ENCODE assay signal across 26 cellular contexts in genomic region chr3:138940446-138940845, GRCh38. TPM values are rescaled to one million over a fixed set of nuclear protein-coding genes. Genes with fewer than 3 reads are reported as not detected.
"Had no signal": no experiment of that assay in that cellular context is flagged by ENCODE, and none has a peak within 500 bp of the region (broad histone marks: within the 10 kb centered on the region; RNA-seq: fewer than 3 reads in every experiment).

No MANE protein-coding gene starts in this region.

- FAIRE-seq: islet of Langerhans had no signal

- H3K9me3 ChIP-seq: esophagus squamous epithelium, heart left ventricle, mucosa of descending colon, neutrophil, right lobe of liver, spleen, tibial artery, upper lobe of right lung, vagina had no signal

- H3K36me3 Mint-ChIP-seq: stimulated activated memory B cell treated with anti-CD40 and anti-IgM and Interleukin-4, amounts not matched to agents 10 μg/mL and 1 μg/mL and 100 μg/mL, for 72 hours had no signal

- DNase-seq: effector memory CD8-positive, alpha-beta T cell; esophagus squamous epithelium; foreskin melanocyte; heart left ventricle; hippocampal formation; mammary epithelial cell; mucosa of descending colon; naive thymus-derived CD8-positive, alpha-beta T cell; right lobe of liver; spleen; stimulated activated CD4-positive, alpha-beta T cell treated with anti-CD3 and anti-CD28 coated beads, Interleukin-15, amount 100 ng/mL, for 24 hours; stimulated activated CD4-positive, alpha-beta T cell treated with anti-CD3 and anti-CD28 coated beads, Interleukin-1b, Interleukin-23, amount 100 ng/mL, for 48 hours; stimulated activated CD4-positive, alpha-beta T cell treated with anti-CD3 and anti-CD28 coated beads, Interleukin-4, amount 100 ng/mL, for 24 hours; upper lobe of right lung had no signal

- H3K27ac Mint-ChIP-seq: effector memory CD8-positive, alpha-beta T cell; naive thymus-derived CD8-positive, alpha-beta T cell; progenitor cell of endocrine pancreas; stimulated activated memory B cell treated with anti-CD40 and anti-IgM and Interleukin-4, amounts not matched to agents 10 μg/mL and 1 μg/mL and 100 μg/mL, for 72 hours; stimulated activated naive CD8-positive, alpha-beta T cell treated with anti-CD3 and anti-CD28 coated beads, Interleukin-15, Interleukin-2, amounts not matched to agents 100 ng/mL and 50 ng/mL, for 24 hours had no signal

- H3K27ac ChIP-seq: esophagus squamous epithelium, heart left ventricle, neutrophil, right lobe of liver, spleen, tibial artery, upper lobe of right lung, vagina had no signal

- H3K9me3 Mint-ChIP-seq: effector memory CD8-positive, alpha-beta T cell; naive thymus-derived CD8-positive, alpha-beta T cell; stimulated activated memory B cell treated with anti-CD40 and anti-IgM and Interleukin-4, amounts not matched to agents 10 μg/mL and 1 μg/mL and 100 μg/mL, for 72 hours; stimulated activated naive CD8-positive, alpha-beta T cell treated with anti-CD3 and anti-CD28 coated beads, Interleukin-15, Interleukin-2, amounts not matched to agents 100 ng/mL and 50 ng/mL, for 24 hours had no signal

- H3K4me3 ChIP-seq: esophagus squamous epithelium, mucosa of descending colon, right lobe of liver, tibial artery, upper lobe of right lung, vagina had no signal

- H3K36me3 ChIP-seq: esophagus squamous epithelium, heart left ventricle, neutrophil, right lobe of liver, spleen, tibial artery, upper lobe of right lung, vagina had no signal

- ATAC-seq: effector memory CD8-positive, alpha-beta T cell; heart left ventricle; left lobe of liver; mucosa of descending colon; naive thymus-derived CD8-positive, alpha-beta T cell; right lobe of liver; stimulated activated memory B cell treated with anti-CD40 and anti-IgM and Interleukin-4, amounts not matched to agents 10 μg/mL and 1 μg/mL and 100 μg/mL, for 72 hours; upper lobe of right lung had no signal

- H3K4me3 Mint-ChIP-seq: stimulated activated memory B cell treated with anti-CD40 and anti-IgM and Interleukin-4, amounts not matched to agents 10 μg/mL and 1 μg/mL and 100 μg/mL, for 72 hours had no signal

RNA-seq across cellular contexts. Expression of gene FOXL2, which starts 6.5 kb away (rescaled TPM):
- total RNA-seq: heart left ventricle; lower leg skin; naive thymus-derived CD8-positive, alpha-beta T cell; right lobe of liver; skeletal muscle tissue; spleen; temporal lobe; upper lobe of right lung had no signal
- polyA plus RNA-seq: heart left ventricle; naive thymus-derived CD8-positive, alpha-beta T cell; neural cell; spleen had no signal

RNA-seq across cellular contexts. Expression of gene FOXL2NB, which starts 6.6 kb away (rescaled TPM):
- total RNA-seq: left lobe of liver; lower leg skin; naive thymus-derived CD8-positive, alpha-beta T cell; progenitor cell of endocrine pancreas; right lobe of liver; skeletal muscle tissue; spleen; upper lobe of right lung had no signal
- polyA plus RNA-seq: heart left ventricle; naive thymus-derived CD8-positive, alpha-beta T cell; neural cell had no signal
